9 cellular contexts compared by ENCODE assay signal in the genomic region with DNA sequence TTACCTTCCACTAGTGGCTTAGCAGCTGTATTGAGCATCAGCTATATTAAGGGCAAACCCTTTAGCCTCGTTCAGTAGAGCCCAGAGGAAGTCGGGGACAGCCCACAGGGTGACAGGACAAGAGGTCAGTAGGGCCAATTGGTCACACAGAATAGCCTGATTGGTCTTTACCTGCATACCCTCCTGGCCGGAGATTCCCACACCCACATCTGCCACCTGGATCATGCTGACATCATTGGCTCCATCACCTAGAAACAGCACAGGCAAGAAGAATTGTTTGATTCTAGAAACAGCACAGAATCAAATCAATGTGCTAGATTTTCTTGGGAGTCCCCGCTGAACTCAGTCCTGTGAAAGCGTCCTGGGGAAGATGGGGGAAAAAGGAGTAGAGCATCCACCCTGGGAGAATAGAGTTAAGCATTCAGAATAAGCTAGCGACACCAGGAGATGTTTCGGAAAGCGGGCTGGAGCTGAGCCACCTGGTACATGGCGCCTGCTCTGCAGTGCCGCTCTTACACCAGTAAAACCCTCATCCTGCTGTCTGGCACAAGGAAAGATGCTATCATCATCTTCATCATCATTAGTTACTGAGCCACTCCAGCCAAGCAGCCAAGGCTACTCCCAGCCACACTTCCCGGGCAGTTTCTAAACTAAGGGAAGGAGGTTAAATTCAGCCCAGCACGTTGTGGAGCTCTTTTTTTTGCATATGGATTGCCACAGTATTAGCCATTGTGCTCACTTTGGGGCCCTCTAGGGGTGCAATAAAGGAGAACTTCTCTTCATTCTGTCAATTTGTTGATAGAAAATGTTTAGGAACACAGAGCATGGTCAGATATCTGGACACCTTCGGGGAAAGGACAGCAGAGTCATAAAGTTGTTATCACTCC.
DNase-seq lines count a peak whose midpoint lies in the region; ATAC-seq, FAIRE-seq and TF ChIP-seq lines count a peak whose summit lies in the region.
"Had no signal": no experiment of that assay in that cellular context is flagged by ENCODE, and none has a peak within 500 bp of the region (broad histone marks: within the 10 kb centered on the region; RNA-seq: fewer than 3 reads in every experiment).

No MANE protein-coding gene starts in this region.

- H3K27ac Mint-ChIP-seq in osteocyte (ENCODE audit: unreplicated experiment): no peak overlapping the region
- H3K27ac Mint-ChIP-seq in CD8-positive, alpha-beta T cell: no peak overlapping the region

- H3K27me3 Mint-ChIP-seq in osteocyte (ENCODE audit: unreplicated experiment): no peaks in the 10 kb centered on the region
- H3K27me3 Mint-ChIP-seq in CD8-positive, alpha-beta T cell (ENCODE audit: low read depth): no peaks in the 10 kb centered on the region

- no peaks in the 10 kb centered on the region for H3K36me3 ChIP-seq in OCI-LY7 (ENCODE audit: insufficient read depth, low read length)
- H3K36me3 ChIP-seq in CD8-positive, alpha-beta T cell (ENCODE audit: insufficient read depth, low read length): peaks cover 27% of the 10 kb centered on the region

- POLR2A ChIA-PET in OCI-LY7 (lab: Charles Lee): interaction anchor here (0.6 kb wide), 1 partner anchor 242 kb away, joined by 3 read pairs; no protein-coding TSS in a partner anchor
- POLR2A ChIA-PET in CD8-positive, alpha-beta T cell (lab: Charles Lee): no interaction called here

- H2AFZ ChIP-seq in OCI-LY7 (ENCODE audit: low read length): no peak overlapping the region

- H3K4me1 Mint-ChIP-seq in osteocyte (ENCODE audit: unreplicated experiment): peaks cover 2% of the 10 kb centered on the region
- H3K4me1 Mint-ChIP-seq in CD8-positive, alpha-beta T cell (ENCODE audit: low read depth): no peaks in the 10 kb centered on the region

- CTCF ChIA-PET in OCI-LY7 (lab: Charles Lee; ENCODE audit: unreplicated experiment): no interaction called here
- CTCF ChIA-PET in CD8-positive, alpha-beta T cell (lab: Charles Lee): interaction anchor here (2.2 kb wide), 1 partner anchor 242 kb away, joined by 10 read pairs; no protein-coding TSS in a partner anchor

- no peaks in the 10 kb centered on the region for H3K27me3 ChIP-seq in CD8-positive, alpha-beta T cell (ENCODE audit: insufficient read depth, low read length)

- H4K20me1 ChIP-seq in OCI-LY7 (ENCODE audit: insufficient read depth, low read length): no peaks in the 10 kb centered on the region

- no peaks in the 10 kb centered on the region for H3K9me2 ChIP-seq in OCI-LY7 (ENCODE audit: insufficient read depth, low read length)

- H3K9me3 ChIP-seq in OCI-LY7 (ENCODE audit: low read length): no peaks in the 10 kb centered on the region
- H3K9me3 ChIP-seq in CD8-positive, alpha-beta T cell (ENCODE audit: low read length): no peaks in the 10 kb centered on the region

- peak; percentile 43 for TF ChIP-seq CTCF in D721Med (IDR thresholded peaks at IDR 0.05; ENCODE audit: insufficient read depth, missing control alignments)
- TF ChIP-seq CTCF in OCI-LY7 (conservative IDR thresholded peaks at IDR 0.05; ENCODE audit: low read length): peak; percentile 55
- peak; percentile 45 for TF ChIP-seq CTCF in epithelial cell of proximal tubule (conservative IDR thresholded peaks at IDR 0.05; ENCODE audit: low read depth, low read length)
- peak; percentile 44 for TF ChIP-seq CTCF in osteocyte (IDR thresholded peaks at IDR 0.05)
- TF ChIP-seq CTCF in CD8-positive, alpha-beta T cell (IDR thresholded peaks at IDR 0.05): no peak

- intact Hi-C loops in OCI-LY7 (cut with micrococcal nuclease; ENCODE audit: unreplicated experiment): no loop called here
- intact Hi-C loops in CD8-positive, alpha-beta T cell (cut with DNase I, micrococcal nuclease): no loop called here

- H3K36me3 Mint-ChIP-seq in osteocyte (ENCODE audit: unreplicated experiment): peaks cover 54% of the 10 kb centered on the region
- peaks cover 81% of the 10 kb centered on the region for H3K36me3 Mint-ChIP-seq in CD8-positive, alpha-beta T cell

- no peak overlapping the region for H3K4me2 ChIP-seq in OCI-LY7 (ENCODE audit: low read length)

- ATAC-seq in GM19455 (IDR thresholded peaks at IDR 0.05; ENCODE audit: unreplicated experiment): no peak
- no peak for ATAC-seq in CD8-positive, alpha-beta T cell
- ATAC-seq in HG02981 (IDR thresholded peaks at IDR 0.05; ENCODE audit: unreplicated experiment): no peak

- H3K79me2 ChIP-seq in OCI-LY7 (ENCODE audit: insufficient read depth, low read depth, low read length): no peaks in the 10 kb centered on the region

- no peaks in the 10 kb centered on the region for H3K9me3 Mint-ChIP-seq in osteocyte (ENCODE audit: unreplicated experiment)
- H3K9me3 Mint-ChIP-seq in CD8-positive, alpha-beta T cell: no peaks in the 10 kb centered on the region

- no peak overlapping the region for H3K27ac ChIP-seq in OCI-LY7 (ENCODE audit: low read depth, low read length, poor library complexity, severe bottlenecking)
- no peak overlapping the region for H3K27ac ChIP-seq in CD8-positive, alpha-beta T cell (ENCODE audit: low read depth, low read length)

- H3K4me3 ChIP-seq in OCI-LY7 (ENCODE audit: low read depth, low read length, poor library complexity, severe bottlenecking) (no peak overlapping the region), epithelial cell of proximal tubule (ENCODE audit: low read depth, low read length) (no peak overlapping the region)
- H3K4me3 ChIP-seq in CD8-positive, alpha-beta T cell (ENCODE audit: low read depth, low read length): no peak overlapping the region

- no peak overlapping the region for H3K4me3 Mint-ChIP-seq in osteocyte (ENCODE audit: unreplicated experiment)
- no peak overlapping the region for H3K4me3 Mint-ChIP-seq in CD8-positive, alpha-beta T cell

- no peak for FAIRE-seq in D721Med (lab: Jason Lieb, UNC)

- no peak for DNase-seq in D721Med (ENCODE audit: insufficient read length, low spot score)
- peak; percentile 3 for DNase-seq in OCI-LY7 (ENCODE audit: low spot score)
- DNase-seq in epithelial cell of proximal tubule (ENCODE audit: low read depth): no peak
- no peak for DNase-seq in osteocyte (ENCODE audit: extremely low spot score, unreplicated experiment)
- no peak for DNase-seq in effector CD8-positive, alpha-beta T cell (lab: John Stamatoyannopoulos, UW)
- DNase-seq in CD8-positive, alpha-beta T cell: no peak
- DNase-seq: activated CD4-positive, alpha-beta T cell treated with anti-CD3 and anti-CD28 coated beads, Interleukin-2, amount 50 U/mL, for 1 hour had no signal

- BruUV-seq in OCI-LY7 (replicated peaks; lab: Mats Ljungman, UMichigan): no TSS peak

- H3K4me1 ChIP-seq in OCI-LY7 (ENCODE audit: insufficient read depth, low read length, poor library complexity, severe bottlenecking): no peaks in the 10 kb centered on the region
- H3K4me1 ChIP-seq in CD8-positive, alpha-beta T cell (ENCODE audit: insufficient read depth, low read length): no peaks in the 10 kb centered on the region
